30 cellular contexts compared by ENCODE assay signal in the genomic region with DNA sequence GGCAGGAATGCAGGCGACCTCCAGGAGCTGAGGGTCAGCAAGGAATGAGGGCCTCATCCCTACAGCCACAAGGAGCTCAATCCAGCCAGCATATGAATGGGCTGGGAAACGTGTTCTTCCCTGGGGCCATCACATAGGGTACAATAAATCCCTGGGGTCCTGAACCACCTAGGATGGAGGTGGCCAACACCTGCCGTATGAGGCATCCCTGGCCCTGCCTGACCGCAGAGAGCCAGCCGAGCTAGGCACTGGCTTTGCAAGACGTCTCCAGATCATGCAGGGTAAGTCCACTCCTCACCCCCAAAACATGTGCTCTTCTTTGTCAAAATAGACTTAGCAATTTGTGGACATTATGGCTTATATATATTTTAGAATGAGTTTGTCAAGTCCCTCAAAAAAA.
"Had no signal": no experiment of that assay in that cellular context is flagged by ENCODE, and none has a peak within 500 bp of the region (broad histone marks: within the 10 kb centered on the region; RNA-seq: fewer than 3 reads in every experiment).

No MANE protein-coding gene starts in this region.

- H3K4me2 ChIP-seq: hepatocyte, smooth muscle cell had no signal

- DNase-seq: immature natural killer cell; kidney; left colon; left lung; lower lobe of right lung; mammary epithelial cell; mesenchymal stem cell; naive thymus-derived CD8-positive, alpha-beta T cell; occipital lobe; ovary; right lobe of liver; stimulated activated CD4-positive, alpha-beta T cell treated with anti-CD3 and anti-CD28 coated beads, Interleukin-1b, Interleukin-23, amount 100 ng/mL, for 48 hours; stimulated activated CD4-positive, alpha-beta T cell treated with anti-CD3 and anti-CD28 coated beads, Interleukin-2, amount 100 ng/mL, for 48 hours; stimulated activated CD4-positive, alpha-beta T cell treated with anti-CD3 and anti-CD28 coated beads, Interleukin-4, amount 100 ng/mL, for 4 hours; stimulated activated CD8-positive, alpha-beta memory T cell treated with anti-CD3 and anti-CD28 coated beads, Interleukin-4, amount 100 ng/mL, for 48 hours; stimulated activated naive CD4-positive, alpha-beta T cell treated with Interleukin-2 at 50 U/mL for 16 hours; stimulated activated naive CD8-positive, alpha-beta T cell treated with anti-CD3 and anti-CD28 coated beads, Interleukin-15, amount 100 ng/mL, for 72 hours; substantia nigra; upper lobe of left lung had no signal

- H3K4me3 Mint-ChIP-seq: immature natural killer cell; naive thymus-derived CD8-positive, alpha-beta T cell; nephron; neural crest cell; stimulated activated memory B cell treated with anti-CD40 and anti-IgM and Interleukin-4, amounts not matched to agents 10 μg/mL and 1 μg/mL and 100 μg/mL, for 72 hours; stimulated activated naive CD8-positive, alpha-beta T cell treated with anti-CD3 and anti-CD28 coated beads, Interleukin-15, amount 100 ng/mL, for 72 hours had no signal

- FAIRE-seq: islet of Langerhans, kidney, urothelium cell line had no signal

- H3K27me3 ChIP-seq: hepatocyte, neutrophil, ovary, right atrium auricular region, right lobe of liver, tibial nerve, upper lobe of left lung had no signal

- H3K27ac ChIP-seq: hepatocyte, left lung, lower lobe of right lung, neutrophil, ovary, right atrium auricular region, right lobe of liver, tibial nerve, upper lobe of left lung had no signal

- ATAC-seq: left colon; left lung; lower lobe of right lung; naive thymus-derived CD8-positive, alpha-beta T cell; right lobe of liver; stimulated activated memory B cell treated with anti-CD40 and anti-IgM and Interleukin-4, amounts not matched to agents 10 μg/mL and 1 μg/mL and 100 μg/mL, for 72 hours; stimulated activated naive CD8-positive, alpha-beta T cell treated with anti-CD3 and anti-CD28 coated beads, Interleukin-15, amount 100 ng/mL, for 72 hours had no signal

- H3K4me1 ChIP-seq: left lung, lower lobe of right lung, right atrium auricular region, right lobe of liver, upper lobe of left lung had no signal

- H3K36me3 ChIP-seq: left lung, lower lobe of right lung, neutrophil, ovary, right atrium auricular region, right lobe of liver, tibial nerve, upper lobe of left lung had no signal

- H3K4me3 ChIP-seq: hepatocyte, left lung, lower lobe of right lung, ovary, right atrium auricular region, right lobe of liver, smooth muscle cell, tibial nerve, upper lobe of left lung had no signal

- H3K79me2 ChIP-seq: hepatocyte had no signal

- H3K27ac Mint-ChIP-seq: immature natural killer cell; naive thymus-derived CD8-positive, alpha-beta T cell; nephron; progenitor cell of endocrine pancreas; stimulated activated memory B cell treated with anti-CD40 and anti-IgM and Interleukin-4, amounts not matched to agents 10 μg/mL and 1 μg/mL and 100 μg/mL, for 72 hours; stimulated activated naive CD8-positive, alpha-beta T cell treated with anti-CD3 and anti-CD28 coated beads, Interleukin-15, amount 100 ng/mL, for 72 hours had no signal

- H3K4me1 Mint-ChIP-seq: stimulated activated memory B cell treated with anti-CD40 and anti-IgM and Interleukin-4, amounts not matched to agents 10 μg/mL and 1 μg/mL and 100 μg/mL, for 72 hours had no signal

- H3K9me3 Mint-ChIP-seq: immature natural killer cell; nephron; neural crest cell; stimulated activated naive CD8-positive, alpha-beta T cell treated with anti-CD3 and anti-CD28 coated beads, Interleukin-15, amount 100 ng/mL, for 72 hours had no signal

- H2AFZ ChIP-seq: hepatocyte had no signal

- H3K36me3 Mint-ChIP-seq: immature natural killer cell; naive thymus-derived CD8-positive, alpha-beta T cell; stimulated activated memory B cell treated with anti-CD40 and anti-IgM and Interleukin-4, amounts not matched to agents 10 μg/mL and 1 μg/mL and 100 μg/mL, for 72 hours had no signal

- H3K27me3 Mint-ChIP-seq: stimulated activated memory B cell treated with anti-CD40 and anti-IgM and Interleukin-4, amounts not matched to agents 10 μg/mL and 1 μg/mL and 100 μg/mL, for 72 hours had no signal

- H3K9me3 ChIP-seq: lower lobe of right lung, neutrophil, ovary, right lobe of liver had no signal
